Comparison of ENCODE assay signal across 9 cellular contexts in the genomic region with DNA sequence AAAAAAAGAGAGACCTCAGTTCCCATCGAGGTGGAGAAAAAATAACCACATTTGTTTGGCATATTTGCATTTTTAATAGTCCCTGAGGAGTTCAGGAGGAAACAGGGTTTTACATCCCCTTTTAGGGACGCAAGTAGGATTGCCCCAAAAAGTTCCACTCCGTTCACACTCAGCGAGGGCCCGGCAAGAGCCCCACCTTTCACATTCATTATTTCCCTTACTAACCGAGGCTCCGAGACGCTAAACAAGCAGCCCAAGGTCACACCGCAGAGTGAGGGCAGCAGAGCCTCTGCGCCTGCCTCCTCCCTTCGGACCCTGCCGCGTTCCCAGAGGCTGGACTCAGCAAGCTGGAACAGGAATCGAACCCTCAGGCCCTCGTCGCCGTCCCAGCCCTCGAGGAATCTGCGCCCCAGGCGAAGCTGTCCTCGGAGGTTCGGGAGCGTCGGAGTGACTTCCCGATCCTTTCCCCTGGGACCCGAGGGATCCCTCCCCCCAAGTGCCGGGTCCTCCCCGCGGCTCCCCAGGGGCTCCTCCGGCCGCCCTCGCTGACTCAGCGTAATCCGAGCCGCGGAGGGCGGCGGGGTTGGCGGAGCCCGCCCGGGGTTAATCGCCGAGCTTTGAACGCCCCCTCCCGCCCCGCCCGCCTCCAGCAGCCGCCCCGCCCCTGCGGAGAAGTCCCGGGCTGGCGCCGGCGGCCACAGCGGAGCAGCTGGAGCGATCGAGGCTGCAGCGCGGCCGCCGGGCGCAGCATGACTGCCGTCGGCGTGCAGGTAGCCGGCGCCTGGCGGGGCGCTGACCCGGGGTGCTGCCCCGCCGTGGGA. TPM values are rescaled to one million over a fixed set of nuclear protein-coding genes. Genes with fewer than 3 reads are reported as not detected.
DNase-seq lines count a peak whose midpoint lies in the region; ATAC-seq, FAIRE-seq and TF ChIP-seq lines count a peak whose summit lies in the region.
"Had no signal": no experiment of that assay in that cellular context is flagged by ENCODE, and none has a peak within 500 bp of the region (broad histone marks: within the 10 kb centered on the region; RNA-seq: fewer than 3 reads in every experiment).

Gene TMEM37, plus strand, starts transcription at position 700 of the 821 bp plus-strand sequence. Its CDS starts 50 bp downstream, at position 750.

- TF ChIP-seq CTCF in Peyer's patch (IDR thresholded peaks at IDR 0.05), result no peak
- TF ChIP-seq CTCF in endothelial cell of umbilical vein (IDR thresholded peaks at IDR 0.05; ENCODE audit: extremely low read depth in 1 of 2, insufficient read depth in 1 of 2, low read depth in 1 of 2, low read length in 2 of 2), result no peak
- no peak for TF ChIP-seq CTCF in mesothelial cell of epicardium (IDR thresholded peaks at IDR 0.05; ENCODE audit: unreplicated experiment)
- TF ChIP-seq CTCF in tibial nerve (IDR thresholded peaks at IDR 0.05), result no peak

- H3K27ac Mint-ChIP-seq in mesothelial cell of epicardium, result peak within 1 kb of the TSS; percentile 94

- ATAC-seq in GM19468 (IDR thresholded peaks at IDR 0.05; ENCODE audit: extremely low read depth, unreplicated experiment) (peak; percentile 71), HG03460 (IDR thresholded peaks at IDR 0.05; ENCODE audit: unreplicated experiment) (peak; percentile 60)

- TF ChIP-seq POLR2A in Peyer's patch (IDR thresholded peaks at IDR 0.05) (peak; percentile 53 to 73), endothelial cell of umbilical vein (IDR thresholded peaks at IDR 0.05; ENCODE audit: low read depth, low read length) (no peak), tibial nerve (IDR thresholded peaks at IDR 0.05) (no peak)

- peak within 1 kb of the TSS; percentile 83 for H3K4me3 Mint-ChIP-seq in mesothelial cell of epicardium

- dilution Hi-C loops in endothelial cell of umbilical vein (cut with MboI; ENCODE audit: extremely low pct_ligation_motif_present, low sequenced_read_pairs), result no loop called here

- FAIRE-seq in endothelial cell of umbilical vein (lab: Jason Lieb, UNC), result peak; percentile 21

- no TSS peak for BruUV-seq in endothelial cell of umbilical vein (replicated peaks; lab: Mats Ljungman, UMichigan)

- no peak for TF ChIP-seq EP300 in tibial nerve (IDR thresholded peaks at IDR 0.05)

- peak within 1 kb of the TSS; percentile 87 for H3K4me2 ChIP-seq in endothelial cell of umbilical vein (ENCODE audit: insufficient read depth, low read length)

- H3K4me1 ChIP-seq in Peyer's patch, result peaks cover 0 to 47% (median 9%) of the 10 kb centered on the region in 4 donors
- peaks cover 9% of the 10 kb centered on the region for H3K4me1 ChIP-seq in endothelial cell of umbilical vein (ENCODE audit: control insufficient read depth, extremely low read depth, insufficient read depth, low read length)
- peaks cover 0 to 59% (median 15%) of the 10 kb centered on the region in 4 donors for H3K4me1 ChIP-seq in tibial nerve

- H3K9me1 ChIP-seq in endothelial cell of umbilical vein (replicated peaks; ENCODE audit: control insufficient read depth, extremely low read depth, insufficient read depth, low read length), result no peaks in the 10 kb centered on the region

- no peaks in the 10 kb centered on the region for H4K20me1 ChIP-seq in endothelial cell of umbilical vein (replicated peaks; ENCODE audit: control insufficient read depth, extremely low read depth, insufficient read depth, low read length)

- H3K27ac ChIP-seq in Peyer's patch, result peak within 1 kb of the TSS; percentile 62 to 94 (median 90)
- H3K27ac ChIP-seq in endothelial cell of umbilical vein (ENCODE audit: insufficient read depth, low read depth, low read length), result no peak within 1 kb of the TSS
- peak within 1 kb of the TSS in 3 of 4 donors; percentile 64 to 79 (median 76) for H3K27ac ChIP-seq in tibial nerve
- H3K27ac ChIP-seq: neutrophil had no signal

- POLR2A ChIA-PET in endothelial cell of umbilical vein (lab: Charles Lee), result no interaction called here

- CTCF ChIA-PET in endothelial cell of umbilical vein (lab: Charles Lee), result interaction anchor here (0.9 to 2.5 kb wide), 3 partner anchors 21 to 45 kb away, joined by 3 to 16 read pairs (median 5); no protein-coding TSS in a partner anchor

- intact Hi-C loops in endothelial cell of umbilical vein (cut with micrococcal nuclease), result no loop called here

- H3K27me3 ChIP-seq in Peyer's patch (no peaks in the 10 kb centered on the region), endothelial cell of umbilical vein (ENCODE audit: control insufficient read depth in 2 of 2, insufficient read depth in 2 of 2, low read length in 2 of 2) (peaks cover 5 to 12% of the 10 kb centered on the region in 2 experiments), tibial nerve (no peaks in the 10 kb centered on the region)

- peak; percentile 58 to 72 for DNase-seq in NCI-H524 (lab: John Stamatoyannopoulos, UW)
- DNase-seq in NCI-H524 treated with DMSO at 0.1 percent for 48 hours (lab: John Stamatoyannopoulos, UW), result no peak
- peak; percentile 30 to 90 (median 81) for DNase-seq in Peyer's patch
- peak; percentile 52 for DNase-seq in endothelial cell of umbilical vein (ENCODE audit: low read depth, low spot score)
- peak; percentile 53 to 70 for DNase-seq in mesothelial cell of epicardium (ENCODE audit: low spot score in 2 of 2, unreplicated experiment in 2 of 2)
- no peak for DNase-seq in tibial nerve (ENCODE audit: low spot score in 2 of 2)

- H3K9me3 ChIP-seq in Peyer's patch, result no peaks in the 10 kb centered on the region
- H3K9me3 ChIP-seq in endothelial cell of umbilical vein (replicated peaks; ENCODE audit: control insufficient read depth, insufficient read depth, low read length), result no peaks in the 10 kb centered on the region
- no peaks in the 10 kb centered on the region for H3K9me3 ChIP-seq in tibial nerve
- H3K9me3 ChIP-seq: neutrophil had no signal

- no peaks in the 10 kb centered on the region for H3K9me3 Mint-ChIP-seq in mesothelial cell of epicardium

- peak within 1 kb of the TSS; percentile 84 for H2AFZ ChIP-seq in endothelial cell of umbilical vein (ENCODE audit: low read depth, low read length)

- H3K4me1 Mint-ChIP-seq in mesothelial cell of epicardium, result peaks cover 34% of the 10 kb centered on the region

- H3K79me2 ChIP-seq in endothelial cell of umbilical vein (ENCODE audit: control insufficient read depth, insufficient read depth, low read length), result no peaks in the 10 kb centered on the region

- peak within 1 kb of the TSS; percentile 47 to 78 (median 60) for H3K4me3 ChIP-seq in Peyer's patch
- H3K4me3 ChIP-seq in endothelial cell of umbilical vein (replicated peaks in 1 of 3; ENCODE audit: insufficient read depth in 1 of 3, low read depth in 1 of 3, low read length in 3 of 3), result peak within 1 kb of the TSS; percentile 47 to 74 (median 52)
- peak within 1 kb of the TSS; percentile 33 to 67 (median 50) for H3K4me3 ChIP-seq in tibial nerve

- H3K36me3 ChIP-seq in Peyer's patch, result peaks cover 0 to 3% (median 0%) of the 10 kb centered on the region in 3 donors
- H3K36me3 ChIP-seq in endothelial cell of umbilical vein (ENCODE audit: control insufficient read depth in 2 of 2, extremely low read depth in 1 of 2, insufficient read depth in 2 of 2, low read length in 2 of 2), result no peaks in the 10 kb centered on the region
- H3K36me3 ChIP-seq in tibial nerve, result no peaks in the 10 kb centered on the region
- H3K36me3 ChIP-seq: neutrophil had no signal

- peak within 1 kb of the TSS; percentile 31 for H3K9ac ChIP-seq in endothelial cell of umbilical vein (replicated peaks; ENCODE audit: extremely low read depth, insufficient read depth, low read length)

- H3K36me3 Mint-ChIP-seq in mesothelial cell of epicardium, result no peaks in the 10 kb centered on the region

- peaks cover 4% of the 10 kb centered on the region for H3K27me3 Mint-ChIP-seq in mesothelial cell of epicardium (ENCODE audit: low read depth)

- WGBS in tibial nerve, 2 donors, result 8 to 10% methylated on average over 18 to 35 of the region's 72 CpGs

TF ChIP-seq in endothelial cell of umbilical vein, 7 proteins besides CTCF, POLR2A, EP300 and RAD21:
- TF ChIP-seq FOS (IDR thresholded peaks at IDR 0.05; ENCODE audit: borderline replicate concordance, insufficient read depth, low read length), result no peak
- no peak for TF ChIP-seq GATA2 (IDR thresholded peaks at IDR 0.05; ENCODE audit: insufficient read depth, insufficient read length, low read depth, low read length)
- no peak for TF ChIP-seq POLR2AphosphoS5 (IDR thresholded peaks at IDR 0.05; ENCODE audit: insufficient read depth, low read depth, low read length)
- no peak for TF ChIP-seq EZH2 (IDR thresholded peaks at IDR 0.05; ENCODE audit: borderline replicate concordance, low read depth, low read length, severe bottlenecking)
- TF ChIP-seq, protein P1, sequence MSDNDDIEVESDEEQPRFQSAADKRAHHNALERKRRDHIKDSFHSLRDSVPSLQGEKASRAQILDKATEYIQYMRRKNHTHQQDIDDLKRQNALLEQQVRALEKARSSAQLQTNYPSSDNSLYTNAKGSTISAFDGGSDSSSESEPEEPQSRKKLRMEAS (IDR thresholded peaks at IDR 0.05; ENCODE audit: insufficient read depth, insufficient read length), result no peak
- TF ChIP-seq MYC (IDR thresholded peaks at IDR 0.05; ENCODE audit: low read depth, low read length), result no peak
- TF ChIP-seq JUN (IDR thresholded peaks at IDR 0.05; ENCODE audit: borderline replicate concordance, insufficient read depth, insufficient read length, low read depth), result no peak

RNA-seq across cellular contexts. Expression of gene TMEM37, which starts in this region (rescaled TPM):
- total RNA-seq in Peyer's patch (100 to 1,000 TPM in 3 of 4 donors, 10 to 100 TPM in 1; 17.3 to 542 (median 214) TPM), endothelial cell of umbilical vein (2.9 and 3.5 TPM in 2 replicates), mesothelial cell of epicardium (11.9 to 13.6 TPM (median 12.6 TPM) in 3 replicates), tibial nerve (10 to 100 TPM in 2 of 4 donors, 1 to 10 TPM in 2; 3.7 to 15.3 (median 8.8) TPM)
- 13.6 and 16.2 TPM in 2 replicates for polyA plus RNA-seq in endothelial cell of umbilical vein
- 10.5 and 10.8 TPM in 2 replicates for polyA plus RNA-seq in endothelial cell of umbilical vein (2011; cell fraction: cytosol; rRNA removed)
- polyA plus RNA-seq in endothelial cell of umbilical vein (2011; cell fraction: nucleus; rRNA removed), result 3.9 and 4.7 TPM in 2 replicates
- 2.5 and 6.2 TPM in 2 replicates for polyA plus RNA-seq in endothelial cell of umbilical vein (2012)
- 8.9 and 9.4 TPM in 2 replicates for polyA minus RNA-seq in endothelial cell of umbilical vein
- polyA minus RNA-seq in endothelial cell of umbilical vein (2011; cell fraction: cytosol; rRNA and poly(A)+ RNA removed), result 1.3 TPM
- 2.5 and 3.5 TPM in 2 replicates for polyA minus RNA-seq in endothelial cell of umbilical vein (2011; cell fraction: nucleus; rRNA and poly(A)+ RNA removed)

Comparison
In these comparisons a context has a peak if more than half of its experiments do, and no peak if none do; other contexts are left out.
1. DNase-seq: peak in NCI-H524 (2 of 2), Peyer's patch (3 of 3), endothelial cell of umbilical vein (single experiment) and mesothelial cell of epicardium (2 of 2); none in NCI-H524 treated with DMSO at 0.1 percent for 48 hours (single experiment) and tibial nerve (0 of 2).
2. POLR2A ChIP-seq: peak in Peyer's patch (2 of 2); none in endothelial cell of umbilical vein (single experiment) and tibial nerve (0 of 2).
3. Peak in every context shown above with its lines, with median percentiles within 50 percentile points of each other: H3K4me3 ChIP-seq.